ENCODE assay signal across 8 cellular contexts in the genomic region with DNA sequence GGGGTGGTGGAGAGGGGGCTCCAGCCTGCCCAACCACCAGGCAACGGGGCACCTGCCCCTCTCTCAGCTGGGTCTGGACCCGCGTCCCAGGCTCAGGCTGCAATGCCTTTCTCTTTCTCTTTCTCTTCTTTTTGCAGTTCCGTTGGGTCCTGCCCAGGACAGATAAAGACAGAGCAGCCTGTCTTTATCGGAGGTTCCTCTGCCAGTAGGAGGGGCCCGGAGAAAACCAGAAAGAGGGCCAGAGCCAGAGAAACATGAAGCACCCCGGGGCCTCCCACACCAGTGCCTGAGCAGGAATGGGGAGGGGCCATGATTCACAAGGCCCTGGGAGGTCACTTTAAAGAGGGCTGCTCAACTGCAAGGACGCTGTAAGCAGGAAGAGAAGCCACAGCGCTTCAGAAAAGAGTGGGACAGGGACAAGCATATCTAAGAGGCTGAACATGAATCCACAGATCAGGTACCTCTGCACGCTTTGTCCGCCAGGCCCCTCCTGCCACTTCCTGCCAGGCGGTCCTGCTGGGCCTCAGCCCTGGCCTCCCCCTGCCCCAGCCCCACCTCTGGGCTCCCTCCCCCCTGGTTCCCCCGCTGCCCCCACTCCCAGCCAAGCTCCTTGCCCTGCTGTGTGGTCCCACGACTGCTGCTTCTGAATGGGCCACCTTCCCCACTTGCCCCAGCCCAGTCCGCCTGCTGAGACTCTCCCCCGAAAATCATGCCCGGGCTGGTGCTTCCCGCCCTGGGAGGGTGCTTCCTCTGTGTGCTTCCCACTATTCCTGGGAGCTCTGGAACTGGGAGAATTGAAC. TPM values are rescaled to one million over a fixed set of nuclear protein-coding genes. Genes with fewer than 3 reads are reported as not detected.
DNase-seq lines count a peak whose midpoint lies in the region; TF ChIP-seq lines count a peak whose summit lies in the region.

A gene (plus strand): TSS at position 335 of the 800 bp plus-strand sequence. CDS start 106 bp downstream, at position 441.

- TF ChIP-seq CTCF in GM10266 (IDR thresholded peaks at IDR 0.05; ENCODE audit: control insufficient read depth, insufficient read depth, low read depth, missing control alignments) (peak; percentile 43), HFFc6 (IDR thresholded peaks at IDR 0.05) (peak; percentile 27; the same call in 1 of the 2 replicates)

- peaks cover 4% of the 10 kb centered on the region; the same call in 1 of the 2 replicates for H3K27me3 Mint-ChIP-seq in HFFc6 (ENCODE audit: insufficient read depth)

- H3K9me3 ChIP-seq in duodenal mucosa (ENCODE audit: control insufficient read depth in 1 of 2, low read length in 2 of 2): no peaks in the 10 kb centered on the region

- no peaks in the 10 kb centered on the region for H3K27me3 ChIP-seq in duodenal mucosa (ENCODE audit: control insufficient read depth in 1 of 2, insufficient read depth in 2 of 2, low read length in 2 of 2)

- H3K36me3 ChIP-seq in duodenal mucosa (ENCODE audit: control insufficient read depth in 1 of 2, insufficient read depth in 2 of 2, low read length in 2 of 2): no peaks in the 10 kb centered on the region

- DNase-seq in GM10266 (ENCODE audit: extremely low spot score): peak; percentile 83
- DNase-seq in HFFc6: peak; percentile 86
- peak; percentile 45 for DNase-seq in NCI-H2227 treated with DMSO at 0.1 percent for 48 hours (lab: John Stamatoyannopoulos, UW)
- DNase-seq in activated CD4-positive, alpha-beta T cell treated with anti-CD3 and anti-CD28 coated beads, Interleukin-2, amount 50 U/mL, for 24 hours (ENCODE audit: low read depth in 1 of 2, low spot score in 1 of 2): peak; percentile 45 to 78
- peak; percentile 76 for DNase-seq in medulla oblongata (ENCODE audit: extremely low spot score)
- peak; percentile 61 for DNase-seq in stimulated activated CD8-positive, alpha-beta memory T cell treated with anti-CD3 and anti-CD28 coated beads, Interleukin-12 subunit alpha, Interleukin-12 subunit beta, amount 100 ng/mL, for 24 hours (ENCODE audit: extremely low read depth)
- no peak for DNase-seq in cerebellum (ENCODE audit: low spot score)

- peak within 1 kb of the TSS; percentile 65 to 73 for H3K9ac ChIP-seq in duodenal mucosa (ENCODE audit: low read depth in 1 of 2, low read length in 2 of 2)

- H3K4me1 Mint-ChIP-seq in HFFc6 (ENCODE audit: low read depth): peaks cover 17% of the 10 kb centered on the region

- peaks cover 5 to 14% of the 10 kb centered on the region in 2 donors for H3K4me1 ChIP-seq in duodenal mucosa (ENCODE audit: control insufficient read depth in 1 of 2, insufficient read depth in 2 of 2, low read length in 2 of 2)

- H3K4me3 ChIP-seq in duodenal mucosa (ENCODE audit: low read depth in 1 of 2, low read length in 2 of 2): peak within 1 kb of the TSS; percentile 68 to 70

- peak within 1 kb of the TSS; percentile 98 for H3K4me3 Mint-ChIP-seq in HFFc6

- peak within 1 kb of the TSS; percentile 95 for H3K27ac Mint-ChIP-seq in HFFc6

- H3K9me3 Mint-ChIP-seq in HFFc6: no peaks in the 10 kb centered on the region

- peak within 1 kb of the TSS; percentile 57 for H3K27ac ChIP-seq in duodenal mucosa (ENCODE audit: low read depth, low read length)

- peaks cover 8% of the 10 kb centered on the region; the same call in 1 of the 2 replicates for H3K36me3 Mint-ChIP-seq in HFFc6 (ENCODE audit: low read depth)

RNA-seq across cellular contexts. Expression of the gene that starts here (rescaled TPM):
- total RNA-seq in HFFc6 (2021; fragmentation: NEBNext Ultra II Directional; extraction: Animal tissue kit (Norgen Biotek cat#: 25700)): 10 to 100 TPM; 43.9 to 93.9 (median 83.5) TPM
- total RNA-seq in cerebellum: 0.45 TPM

Comparison
In these comparisons a context has a peak if more than half of its experiments do, and no peak if none do; other contexts are left out.
1. RNA of the gene that starts here (total RNA-seq): 43.9 to 93.9 TPM in HFFc6; 0.45 TPM in cerebellum (single experiment); every median in the first group is over 10 times any median in the second.